ENCODE assay signal across 8 cellular contexts in the genomic region with DNA sequence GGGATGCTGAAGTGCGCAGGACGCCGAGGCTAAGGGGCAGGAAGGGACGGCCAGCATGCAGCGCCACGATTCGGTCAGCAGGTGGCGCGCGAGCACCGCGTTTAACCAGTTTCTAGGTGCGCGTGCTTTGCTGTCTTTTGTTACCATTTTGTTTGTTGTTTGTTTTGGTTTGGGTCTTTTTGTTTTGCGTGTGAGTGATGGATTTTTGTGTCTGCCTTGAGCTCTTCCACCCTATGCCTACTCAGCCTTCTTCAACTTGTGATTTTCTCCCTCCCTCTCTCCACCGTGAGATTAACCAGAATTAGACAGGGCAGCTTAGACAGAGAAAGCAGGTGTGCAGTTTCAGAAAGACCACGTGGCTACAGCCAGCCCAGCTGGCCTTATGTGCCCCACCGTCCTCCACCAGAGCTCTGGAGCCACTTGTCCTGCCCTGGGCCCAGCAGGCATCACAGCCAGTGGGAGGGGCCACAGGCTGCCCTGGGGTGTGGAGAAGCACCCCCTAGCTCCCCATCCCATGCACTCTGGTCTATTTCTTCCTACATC.
A peak's percentile ranks its signal among the peaks of the same experiment; 100 is the strongest.
DNase-seq lines count a peak whose midpoint lies in the region; ATAC-seq lines count a peak whose summit lies in the region.

No MANE protein-coding gene starts in this region.

- H3K27me3 Mint-ChIP-seq in effector memory CD8-positive, alpha-beta T cell: no peaks in the 10 kb centered on the region

- no peaks in the 10 kb centered on the region for H3K36me3 Mint-ChIP-seq in effector memory CD8-positive, alpha-beta T cell (ENCODE audit: insufficient read depth)

- peak overlapping the region; percentile 65 to 66 for H3K4me3 Mint-ChIP-seq in effector memory CD8-positive, alpha-beta T cell

- H3K9me3 Mint-ChIP-seq in effector memory CD8-positive, alpha-beta T cell: no peaks in the 10 kb centered on the region

- DNase-seq in COLO668 (lab: John Stamatoyannopoulos, UW; ENCODE audit: unreplicated experiment) (peak; percentile 79), NCI-H748 treated with DMSO at 0.1 percent for 48 hours (lab: John Stamatoyannopoulos, UW) (peak; percentile 73), midbrain (lab: John Stamatoyannopoulos, UW) (peak; percentile 79)
- peak; percentile 35 to 62 for DNase-seq in activated CD8-positive, alpha-beta memory T cell treated with anti-CD3 and anti-CD28 coated beads for 1 hour (ENCODE audit: extremely low read depth in 1 of 2, low read depth in 1 of 2)
- peak; percentile 68 to 76 (median 71) for DNase-seq in effector memory CD8-positive, alpha-beta T cell
- peak; percentile 37 to 62 for DNase-seq in stimulated activated CD8-positive, alpha-beta memory T cell treated with anti-CD3 and anti-CD28 coated beads, Interleukin-2, amount 100 ng/mL, for 48 hours (ENCODE audit: low read depth in 2 of 2)

- peaks cover 8 to 9% of the 10 kb centered on the region in 2 donors for H3K4me1 Mint-ChIP-seq in effector memory CD8-positive, alpha-beta T cell (ENCODE audit: low read depth in 2 of 2)

- H3K27ac Mint-ChIP-seq in effector memory CD8-positive, alpha-beta T cell: peak overlapping the region in 1 of 2 donors; percentile 85

- ATAC-seq in GM19467 (IDR thresholded peaks at IDR 0.05; ENCODE audit: unreplicated experiment) (peak; percentile 86), HG03565 (IDR thresholded peaks at IDR 0.05; ENCODE audit: unreplicated experiment) (peak; percentile 72)
- ATAC-seq in effector memory CD8-positive, alpha-beta T cell (replicated peaks): peak; percentile 97

Comparison
In these comparisons a context has a peak if more than half of its experiments do, and no peak if none do; other contexts are left out.
1. Peak in every context shown above with its lines: DNase-seq and ATAC-seq.